Comparison of ENCODE assay signal across 8 cellular contexts in genomic region chr6:159654483-159655098, GRCh38. TPM values are rescaled to one million over a fixed set of nuclear protein-coding genes. Genes with fewer than 3 reads are reported as not detected.
A peak's percentile ranks its signal among the peaks of the same experiment; 100 is the strongest.
DNase-seq lines count a peak whose midpoint lies in the region; ATAC-seq and TF ChIP-seq lines count a peak whose summit lies in the region.

No MANE protein-coding gene starts in this region.

- peak; percentile 83 for TF ChIP-seq CTCF in CD14-positive monocyte (IDR thresholded peaks at IDR 0.05)
- peak; percentile 39 for TF ChIP-seq CTCF in astrocyte of the spinal cord (IDR thresholded peaks at IDR 0.05; ENCODE audit: low read depth, low read length)
- TF ChIP-seq CTCF in testis (IDR thresholded peaks at IDR 0.05) = peak; percentile 41 to 72 (median 44)

- TF ChIP-seq POLR2A in testis (IDR thresholded peaks at IDR 0.05) = no peak

- no peak overlapping the region for H3K27ac ChIP-seq in testis

- no peaks in the 10 kb centered on the region for H3K4me1 Mint-ChIP-seq in CD14-positive monocyte

- in situ Hi-C loops in astrocyte of the spinal cord (cut with HindIII; ENCODE audit: low sequenced_read_pairs) = no loop called here

- H3K4me3 ChIP-seq in astrocyte of the spinal cord (ENCODE audit: low read depth, low read length) = no peak overlapping the region
- H3K4me3 ChIP-seq in testis = no peak overlapping the region

- no peaks in the 10 kb centered on the region for H3K4me1 ChIP-seq in testis

- H3K9me3 ChIP-seq in testis = no peaks in the 10 kb centered on the region

- no peaks in the 10 kb centered on the region for H3K36me3 Mint-ChIP-seq in CD14-positive monocyte

- H3K27me3 Mint-ChIP-seq in CD14-positive monocyte (ENCODE audit: low read depth in 3 of 3) = peaks cover 0 to 3% (median 2%) of the 10 kb centered on the region in 3 donors

- 19 to 20% methylated on average over 2 of the region's 2 CpGs for WGBS in testis, 2 donors

- no peaks in the 10 kb centered on the region for H3K27me3 ChIP-seq in testis

- no peak for DNase-seq in CD14-positive monocyte (ENCODE audit: low spot score)
- peak; percentile 62 for DNase-seq in HCEC 1CT
- DNase-seq in NCI-H345 treated with DMSO at 0.1 percent for 48 hours (lab: John Stamatoyannopoulos, UW; ENCODE audit: unreplicated experiment) = peak; percentile 59
- DNase-seq in astrocyte of the spinal cord (ENCODE audit: low read depth, low spot score) = peak; percentile 68
- DNase-seq in inferior parietal cortex (ENCODE audit: extremely low spot score) = peak; percentile 86
- no peak for DNase-seq in testis
- no peak for DNase-seq in posterior vena cava (ENCODE audit: low spot score)

- H3K36me3 ChIP-seq in testis (ENCODE audit: low read depth, missing control alignments) = no peaks in the 10 kb centered on the region

- ATAC-seq in HG03097 (IDR thresholded peaks at IDR 0.05; ENCODE audit: low FRiP score, unreplicated experiment) = no peak

- intact Hi-C loops in CD14-positive monocyte (cut with micrococcal nuclease) (loop anchor here in 1 of 2 donors (2.0 kb wide), 1 partner anchor 486 kb away; the partner anchor contains the start of gene FNDC1), testis (cut with DNase I; ENCODE audit: low total_unique reads) (no loop called here), posterior vena cava (cut with DNase I) (loop anchor here (5.0 to 10.0 kb wide), 4 partner anchors 60 to 482 kb away; no protein-coding TSS in a partner anchor)

- no peak overlapping the region for H3K4me3 Mint-ChIP-seq in CD14-positive monocyte

- H3K27ac Mint-ChIP-seq in CD14-positive monocyte = no peak overlapping the region

- peaks cover 0 to 4% (median 0%) of the 10 kb centered on the region in 7 donors for H3K9me3 Mint-ChIP-seq in CD14-positive monocyte

RNA-seq across cellular contexts. Expression of gene SOD2, which starts 38.5 kb away (rescaled TPM):
- polyA plus RNA-seq in CD14-positive monocyte (100 to 1,000 TPM; 447 to 569 TPM), testis (ENCODE audit: insufficient read depth, low read depth, low replicate concordance) (160 TPM)
- total RNA-seq in testis (10 to 100 TPM; 56.5 to 98.5 TPM), posterior vena cava (100 to 1,000 TPM; 584 to 998 TPM)

Comparison
In these comparisons a context has a peak if more than half of its experiments do, and no peak if none do; other contexts are left out.
1. DNase-seq: peak in HCEC 1CT (single experiment), NCI-H345 treated with DMSO at 0.1 percent for 48 hours (single experiment), astrocyte of the spinal cord (single experiment) and inferior parietal cortex (single experiment); none in CD14-positive monocyte (single experiment), testis (single experiment) and posterior vena cava (single experiment).
2. RNA of gene SOD2, which starts 38.5 kb away (total RNA-seq): 584 to 998 TPM in posterior vena cava; 56.5 to 98.5 TPM in testis; every median in the first group is over 4 times any median in the second.
3. Peak in every context shown above with its lines, with median percentiles within 50 percentile points of each other: CTCF ChIP-seq.